In the genomic region with DNA sequence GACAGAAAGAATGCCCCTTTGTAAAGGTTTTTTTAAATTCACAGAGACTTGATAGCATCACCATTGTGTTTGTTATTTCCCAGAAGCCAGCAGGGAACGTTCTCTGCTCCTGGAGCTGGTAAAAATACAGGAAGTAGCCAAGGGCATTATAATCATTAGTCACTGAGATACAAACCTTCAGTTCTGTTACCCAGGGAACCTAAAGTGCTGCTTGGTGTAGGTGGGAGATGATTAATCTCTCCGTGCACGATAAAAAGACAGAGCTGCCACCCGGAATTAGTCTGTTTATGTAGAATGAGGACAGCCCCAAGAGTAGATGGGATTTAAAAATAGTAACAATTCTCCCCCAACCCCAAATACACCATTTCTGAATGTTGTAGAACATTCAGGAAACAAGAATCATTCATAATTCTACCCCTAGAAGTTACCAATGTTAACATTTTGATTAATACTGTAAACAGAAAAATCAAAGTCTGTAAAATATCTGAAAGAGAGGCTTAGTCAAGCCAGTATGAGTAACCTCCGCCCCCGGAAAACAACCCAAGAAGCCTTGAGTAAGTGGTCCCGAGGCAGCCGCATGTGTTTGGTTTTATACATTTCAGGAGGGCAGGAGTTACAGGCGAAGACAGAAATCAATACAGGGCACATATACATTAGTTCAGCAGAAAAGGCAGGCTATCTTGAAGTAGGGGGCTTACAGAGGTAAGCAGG, we compare ENCODE assay signal across 8 cellular contexts. TPM values are rescaled to one million over a fixed set of nuclear protein-coding genes. Genes with fewer than 3 reads are reported as not detected.
DNase-seq lines count a peak whose midpoint lies in the region; ATAC-seq and TF ChIP-seq lines count a peak whose summit lies in the region.

No MANE protein-coding gene starts in this region.

- peaks cover 20% of the 10 kb centered on the region for H3K4me1 Mint-ChIP-seq in mesothelial cell of epicardium
- peaks cover 19% of the 10 kb centered on the region for H3K4me1 Mint-ChIP-seq in stimulated activated effector memory CD8-positive, alpha-beta T cell treated with anti-CD3 and anti-CD28 coated beads, Interleukin-12 subunit alpha, Interleukin-12 subunit beta, amount 100 ng/mL, for 72 hours

- in situ Hi-C loops in astrocyte of the spinal cord (cut with HindIII; ENCODE audit: low sequenced_read_pairs) (no loop called here), GM13976 (cut with MboI; ENCODE audit: low sequenced_read_pairs, unreplicated experiment) (loop anchor here (10.0 kb wide), 1 partner anchor 175 kb away; no protein-coding TSS in a partner anchor)

- peak overlapping the region; percentile 67 for H3K27ac Mint-ChIP-seq in mesothelial cell of epicardium
- peak overlapping the region; percentile 90 for H3K27ac Mint-ChIP-seq in stimulated activated effector memory CD8-positive, alpha-beta T cell treated with anti-CD3 and anti-CD28 coated beads, Interleukin-12 subunit alpha, Interleukin-12 subunit beta, amount 100 ng/mL, for 72 hours

- TF ChIP-seq CTCF in astrocyte of the spinal cord (IDR thresholded peaks at IDR 0.05; ENCODE audit: low read depth, low read length) (no peak), mesothelial cell of epicardium (IDR thresholded peaks at IDR 0.05; ENCODE audit: unreplicated experiment) (no peak), GM13976 (IDR thresholded peaks at IDR 0.05; ENCODE audit: borderline replicate concordance, control extremely low read depth, extremely low read depth, insufficient read depth, missing control alignments) (no peak)

- H3K9me3 Mint-ChIP-seq in mesothelial cell of epicardium = peaks cover 6% of the 10 kb centered on the region
- H3K9me3 Mint-ChIP-seq in stimulated activated effector memory CD8-positive, alpha-beta T cell treated with anti-CD3 and anti-CD28 coated beads, Interleukin-12 subunit alpha, Interleukin-12 subunit beta, amount 100 ng/mL, for 72 hours = no peaks in the 10 kb centered on the region

- H3K4me3 ChIP-seq in astrocyte of the spinal cord (ENCODE audit: low read depth, low read length) = no peak overlapping the region
- no peak overlapping the region for H3K4me3 ChIP-seq in H7 (ENCODE audit: insufficient read depth, low read depth, low read length)

- H3K27me3 ChIP-seq in H7 (ENCODE audit: control insufficient read depth, insufficient read depth, low read length) = no peaks in the 10 kb centered on the region

- DNase-seq in activated CD4-positive, alpha-beta T cell treated with anti-CD3 and anti-CD28 coated beads for 24 hours (ENCODE audit: low read depth in 2 of 2) = peak; percentile 45 to 56
- no peak for DNase-seq in activated CD4-positive, alpha-beta T cell treated with anti-CD3 and anti-CD28 coated beads, Interleukin-2, amount 50 U/mL, for 1 hour
- peak; percentile 30 for DNase-seq in SK-N-DZ (ENCODE audit: low spot score)
- DNase-seq in astrocyte of the spinal cord (ENCODE audit: low read depth, low spot score) = peak; percentile 75
- DNase-seq in mesothelial cell of epicardium (ENCODE audit: low spot score in 2 of 2, unreplicated experiment in 2 of 2) = no peak
- peak; percentile 21 to 68 for DNase-seq in stimulated activated effector memory CD8-positive, alpha-beta T cell treated with anti-CD3 and anti-CD28 coated beads, Interleukin-12 subunit alpha, Interleukin-12 subunit beta, amount 100 ng/mL, for 72 hours (ENCODE audit: low spot score in 2 of 2)
- no peak for DNase-seq in H7
- no peak for DNase-seq in GM13976 (ENCODE audit: low spot score)

- H3K36me3 ChIP-seq in H7 (replicated peaks; ENCODE audit: control insufficient read depth, insufficient read depth, low read length) = no peaks in the 10 kb centered on the region

- peak; percentile 83 for ATAC-seq in stimulated activated effector memory CD8-positive, alpha-beta T cell treated with anti-CD3 and anti-CD28 coated beads, Interleukin-12 subunit alpha, Interleukin-12 subunit beta, amount 100 ng/mL, for 72 hours

- peak overlapping the region; percentile 88 for H3K4me3 Mint-ChIP-seq in mesothelial cell of epicardium
- H3K4me3 Mint-ChIP-seq in stimulated activated effector memory CD8-positive, alpha-beta T cell treated with anti-CD3 and anti-CD28 coated beads, Interleukin-12 subunit alpha, Interleukin-12 subunit beta, amount 100 ng/mL, for 72 hours = peak overlapping the region; percentile 74

- peaks cover 6% of the 10 kb centered on the region for H3K36me3 Mint-ChIP-seq in mesothelial cell of epicardium
- no peaks in the 10 kb centered on the region for H3K36me3 Mint-ChIP-seq in stimulated activated effector memory CD8-positive, alpha-beta T cell treated with anti-CD3 and anti-CD28 coated beads, Interleukin-12 subunit alpha, Interleukin-12 subunit beta, amount 100 ng/mL, for 72 hours

- H3K27me3 Mint-ChIP-seq in mesothelial cell of epicardium (ENCODE audit: low read depth) = no peaks in the 10 kb centered on the region

RNA-seq across cellular contexts. Expression of a gene that starts 45.3 kb away (rescaled TPM):
- polyA plus RNA-seq in SK-N-DZ (2014; cell fraction: cytosol; rRNA removed) = 6.8 and 7.5 TPM in 2 replicates
- polyA plus RNA-seq in SK-N-DZ (2014; cell fraction: nucleus; rRNA removed) = 2.8 and 3.4 TPM in 2 replicates
- total RNA-seq in mesothelial cell of epicardium = 11.0 to 11.4 TPM (median 11.1 TPM) in 3 replicates
- total RNA-seq in H7 (2014; rRNA removed; shearing (Covaris generic)) = 12.2 and 15.7 TPM in 2 replicates

Comparison
In these comparisons a context has a peak if more than half of its experiments do, and no peak if none do; other contexts are left out.
1. DNase-seq: peak in activated CD4-positive, alpha-beta T cell treated with anti-CD3 and anti-CD28 coated beads for 24 hours (2 of 2), SK-N-DZ (single experiment), astrocyte of the spinal cord (single experiment) and stimulated activated effector memory CD8-positive, alpha-beta T cell treated with anti-CD3 and anti-CD28 coated beads, Interleukin-12 subunit alpha, Interleukin-12 subunit beta, amount 100 ng/mL, for 72 hours (2 of 2); none in activated CD4-positive, alpha-beta T cell treated with anti-CD3 and anti-CD28 coated beads, Interleukin-2, amount 50 U/mL, for 1 hour (single experiment), mesothelial cell of epicardium (0 of 2), H7 (single experiment) and GM13976 (single experiment).